Comparison of ENCODE assay signal across 12 cellular contexts in the genomic region with DNA sequence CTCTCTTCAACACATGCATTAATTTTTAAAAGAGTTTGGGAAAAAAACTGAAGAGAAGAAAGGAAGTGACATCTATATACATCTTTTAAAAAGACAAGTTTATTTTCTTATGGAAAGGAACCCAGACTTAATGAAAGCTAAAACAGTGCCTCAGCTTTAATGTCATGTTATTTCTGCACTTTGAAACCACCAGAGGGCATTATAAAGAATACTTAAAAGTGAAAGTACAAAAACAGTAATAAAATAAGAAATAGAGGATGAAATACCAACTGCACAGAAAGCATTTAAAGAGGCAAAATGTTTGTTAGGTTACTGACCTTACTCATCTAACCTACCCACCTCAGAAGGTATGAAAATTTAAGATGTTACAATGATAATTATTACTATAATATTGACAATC.
DNase-seq lines count a peak whose midpoint lies in the region; ATAC-seq, FAIRE-seq and TF ChIP-seq lines count a peak whose summit lies in the region.
"Had no signal": no experiment of that assay in that cellular context is flagged by ENCODE, and none has a peak within 500 bp of the region (broad histone marks: within the 10 kb centered on the region; RNA-seq: fewer than 3 reads in every experiment).

No MANE protein-coding gene starts in this region.

- no peaks in the 10 kb centered on the region for H3K9me2 ChIP-seq in MM.1S (replicated peaks; ENCODE audit: insufficient read depth, low read length)

- no peak overlapping the region for H3K27ac ChIP-seq in liver (ENCODE audit: low read depth in 1 of 2, low read length in 2 of 2)
- H3K27ac ChIP-seq in HepG2 (ENCODE audit: extremely low read length, insufficient read depth, low read length) = no peak overlapping the region
- H3K27ac ChIP-seq in MM.1S (ENCODE audit: low read length) = no peak overlapping the region
- H3K27ac ChIP-seq in GM12878 (ENCODE audit: control insufficient read depth, insufficient read depth) = no peak overlapping the region
- no peak overlapping the region for H3K27ac ChIP-seq in left lung
- H3K27ac ChIP-seq: SK-N-MC had no signal

- RAD21 ChIA-PET in GM12878 (lab: Charles Lee; ENCODE audit: unreplicated experiment) = interaction anchor here (0.6 kb wide), 1 partner anchor 169 kb away, joined by 3 read pairs; no protein-coding TSS in a partner anchor

- CTCF ChIA-PET in HepG2 (lab: Yijun Ruan, JAX; ENCODE audit: low intra/inter-chr PET ratio, low total read pairs) (no interaction called here), GM12878 (lab: Yijun Ruan, JAX) (interaction anchor here (0.7 to 2.0 kb wide), 5 partner anchors 12 to 149 kb away, joined by 3 to 4 read pairs (median 3); no protein-coding TSS in a partner anchor)

- intact Hi-C loops in HepG2 (cut with micrococcal nuclease; ENCODE audit: unreplicated experiment) = no loop called here
- intact Hi-C loops in GM12878 (cut with micrococcal nuclease; ENCODE audit: unreplicated experiment) = no loop called here
- intact Hi-C loops in left lung (cut with DNase I) = no loop called here

- in situ Hi-C loops in HepG2 (cut with HindIII; ENCODE audit: extremely low pct_ligation_motif_present, low pct_unique_long_range_greater_than_20kb) = no loop called here
- in situ Hi-C loops in GM12878 (cut with MboI) = no loop called here

- BruUV-seq in HepG2 (replicated peaks; lab: Mats Ljungman, UMichigan) (no TSS peak), GM12878 (replicated peaks; lab: Mats Ljungman, UMichigan) (no TSS peak)

- ATAC-seq in HepG2 (no peak), GM12878 (0 out of 3 replicates have a peak, but pooled peaks have one; percentile 22), HG03354 (IDR thresholded peaks at IDR 0.05; ENCODE audit: poor library complexity, severe bottlenecking, unreplicated experiment) (no peak), HG03342 (IDR thresholded peaks at IDR 0.05; ENCODE audit: unreplicated experiment) (no peak), left lung (no peak)

- H3K36me3 ChIP-seq in liver (ENCODE audit: control insufficient read depth in 4 of 4, insufficient read depth in 3 of 4, low read depth in 1 of 4, low read length in 3 of 4) (peaks cover 2 to 24% (median 12%) of the 10 kb centered on the region in 4 donors), HepG2 (replicated peaks in 1 of 2; ENCODE audit: control insufficient read depth in 1 of 2, insufficient read depth in 2 of 2, low read length in 2 of 2) (peaks cover 13 to 36% of the 10 kb centered on the region in 2 experiments), MM.1S (replicated peaks; ENCODE audit: insufficient read depth, low read length) (no peaks in the 10 kb centered on the region), GM12878 (ENCODE audit: control insufficient read depth in 2 of 2, insufficient read depth in 2 of 2, low read length in 1 of 2) (peaks cover 5 to 6% of the 10 kb centered on the region in 2 experiments), left lung (peaks cover 0 to 75% of the 10 kb centered on the region in 2 donors)

- FAIRE-seq in HepG2 (lab: Jason Lieb, UNC) = no peak
- peak; percentile 7 for FAIRE-seq in GM12878 (lab: Jason Lieb, UNC)

- H2AFZ ChIP-seq in HepG2 (ENCODE audit: low read length) (no peak overlapping the region), MM.1S (ENCODE audit: low read length) (no peak overlapping the region), GM12878 (ENCODE audit: control insufficient read depth, low read depth, low read length) (no peak overlapping the region)

- H3F3A ChIP-seq in MM.1S (ENCODE audit: insufficient read depth, low read length) = no peaks in the 10 kb centered on the region

- H3K27me3 ChIP-seq in liver (ENCODE audit: control insufficient read depth in 4 of 4, insufficient read depth in 4 of 4, low read length in 3 of 4) (no peaks in the 10 kb centered on the region), HepG2 (ENCODE audit: control insufficient read depth in 1 of 2, insufficient read depth in 2 of 2, low read length in 2 of 2) (no peaks in the 10 kb centered on the region), MM.1S (replicated peaks; ENCODE audit: insufficient read depth, low read length) (no peaks in the 10 kb centered on the region), GM12878 (replicated peaks in 1 of 2; ENCODE audit: control insufficient read depth in 2 of 2, insufficient read depth in 2 of 2, low read length in 1 of 2) (no peaks in the 10 kb centered on the region), left lung (no peaks in the 10 kb centered on the region)

- DNase-seq in HepG2 (ENCODE audit: low spot score) (no peak), MM.1S (peak; percentile 15), GM12878 (ENCODE audit: low read depth, low spot score) (no peak), superior temporal gyrus (ENCODE audit: extremely low spot score) (peak; percentile 6), left lung (no peak)
- DNase-seq: DMS153; effector CD8-positive, alpha-beta T cell; NCI-H2171 had no signal

- H3K4me1 ChIP-seq in liver (ENCODE audit: control insufficient read depth in 4 of 4, insufficient read depth in 4 of 4, low read length in 3 of 4) = no peaks in the 10 kb centered on the region
- H3K4me1 ChIP-seq in HepG2 (ENCODE audit: insufficient read depth, low read length) = no peaks in the 10 kb centered on the region
- no peaks in the 10 kb centered on the region for H3K4me1 ChIP-seq in MM.1S (ENCODE audit: low read length)
- no peaks in the 10 kb centered on the region for H3K4me1 ChIP-seq in GM12878 (ENCODE audit: control insufficient read depth, insufficient read depth, low read length)
- H3K4me1 ChIP-seq in left lung = no peaks in the 10 kb centered on the region

- H3K4me3 ChIP-seq in liver (ENCODE audit: low read depth in 1 of 3, low read length in 3 of 3) (no peak overlapping the region), HepG2 (replicated peaks in 1 of 3; ENCODE audit: insufficient read depth in 1 of 3, low read depth in 2 of 3, low read length in 3 of 3) (no peak overlapping the region), MM.1S (ENCODE audit: low read length) (no peak overlapping the region), GM12878 (no peak overlapping the region), left lung (no peak overlapping the region)
- H3K4me3 ChIP-seq: SK-N-MC had no signal

- no peaks in the 10 kb centered on the region for H3K79me2 ChIP-seq in HepG2 (ENCODE audit: insufficient read depth, low read length)
- H3K79me2 ChIP-seq in MM.1S (ENCODE audit: low read length) = no peaks in the 10 kb centered on the region
- no peaks in the 10 kb centered on the region for H3K79me2 ChIP-seq in GM12878 (ENCODE audit: control insufficient read depth, insufficient read depth, low read length)

- no peak for TF ChIP-seq EP300 in HepG2 (IDR thresholded peaks at IDR 0.05; ENCODE audit: low read depth in 2 of 2, low read length in 2 of 2)
- no peak for TF ChIP-seq EP300 in HepG2 (CRISPR knock-in tag; IDR thresholded peaks at IDR 0.05; ENCODE audit: borderline replicate concordance)
- TF ChIP-seq EP300 in GM12878 (IDR thresholded peaks at IDR 0.05; ENCODE audit: borderline replicate concordance in 1 of 2, control insufficient read depth in 1 of 2, low read depth in 2 of 2, low read length in 2 of 2) = no peak

- TF ChIP-seq CTCF in liver (IDR thresholded peaks at IDR 0.05; ENCODE audit: low read depth, low read length, missing input control) = peak; percentile 13
- no peak for TF ChIP-seq CTCF in HepG2 (CRISPR knock-in tag; IDR thresholded peaks at IDR 0.05)
- peak; percentile 34 for TF ChIP-seq CTCF in MM.1S (IDR thresholded peaks at IDR 0.05; ENCODE audit: low read length)
- TF ChIP-seq CTCF in GM12878 (IDR thresholded peaks at IDR 0.05 in 2 of 3, conservative IDR thresholded peaks at IDR 0.05 in 1 of 3; ENCODE audit: control insufficient read depth in 2 of 3, extremely low read depth in 1 of 3, insufficient read depth in 1 of 3, low read depth in 3 of 3, low read length in 3 of 3) = peak in 1 of 3 experiments; percentile 27; a peak in 3 of 6 replicates
- no peak for TF ChIP-seq CTCF in left lung (IDR thresholded peaks at IDR 0.05)

- H3K4me2 ChIP-seq in HepG2 (ENCODE audit: low read depth, low read length) = no peak overlapping the region
- no peak overlapping the region for H3K4me2 ChIP-seq in MM.1S (ENCODE audit: low read depth, low read length)
- H3K4me2 ChIP-seq in GM12878 (ENCODE audit: control insufficient read depth, insufficient read depth) = no peak overlapping the region

- peak; percentile 13 to 30 for TF ChIP-seq RAD21 in liver (IDR thresholded peaks at IDR 0.05)
- TF ChIP-seq RAD21 in HepG2 (CRISPR knock-in tag; IDR thresholded peaks at IDR 0.05) = no peak
- 0 out of 2 replicates have a peak, but pooled peaks have one; percentile 12 for TF ChIP-seq RAD21 in GM12878 (IDR thresholded peaks at IDR 0.05; ENCODE audit: insufficient read depth, low read depth, low read length)

- POLR2A ChIA-PET in HepG2 (lab: Yijun Ruan, JAX) = no interaction called here
- POLR2A ChIA-PET in GM12878 (lab: Charles Lee) = no interaction called here

- H3K9me3 ChIP-seq in liver (ENCODE audit: control insufficient read depth in 4 of 4, low read length in 3 of 4) (no peaks in the 10 kb centered on the region), HepG2 (ENCODE audit: low read length) (no peaks in the 10 kb centered on the region), MM.1S (replicated peaks; ENCODE audit: insufficient read depth, low read length) (no peaks in the 10 kb centered on the region), GM12878 (replicated peaks; ENCODE audit: control insufficient read depth, insufficient read depth, low read length) (no peaks in the 10 kb centered on the region), left lung (no peaks in the 10 kb centered on the region)

- TF ChIP-seq POLR2A in HepG2 (IDR thresholded peaks at IDR 0.05; ENCODE audit: insufficient read depth in 1 of 2, low read depth in 2 of 2, low read length in 2 of 2) (no peak), GM12878 (IDR thresholded peaks at IDR 0.05; ENCODE audit: low read depth, low read length) (no peak)

- SMC1A ChIA-PET in GM12878 (lab: Charles Lee; ENCODE audit: uncharacterized antibody, unreplicated experiment) = interaction anchor here (1.0 to 1.3 kb wide), 2 partner anchors 164 to 331 kb away, joined by 3 read pairs; no protein-coding TSS in a partner anchor

- no peaks in the 10 kb centered on the region for H4K20me1 ChIP-seq in HepG2 (ENCODE audit: insufficient read depth, low read length)
- no peaks in the 10 kb centered on the region for H4K20me1 ChIP-seq in MM.1S (ENCODE audit: insufficient read depth, low read length)
- H4K20me1 ChIP-seq in GM12878 (ENCODE audit: control insufficient read depth, insufficient read depth) = no peaks in the 10 kb centered on the region

- H3K9ac ChIP-seq in liver (ENCODE audit: low read depth in 1 of 2, low read length in 2 of 2) (no peak overlapping the region), HepG2 (ENCODE audit: insufficient read depth, low read depth, low read length) (no peak overlapping the region), MM.1S (ENCODE audit: low read length) (no peak overlapping the region), GM12878 (ENCODE audit: control insufficient read depth, insufficient read depth, low read length) (no peak overlapping the region)

TF ChIP-seq in liver, 16 proteins besides CTCF, POLR2A, EP300 and RAD21 (continues in another document):
- TF ChIP-seq RXRA (IDR thresholded peaks at IDR 0.05) = no peak

TF ChIP-seq in HepG2, 621 proteins besides CTCF, POLR2A, EP300 and RAD21 (continues in another document):
- TF ChIP-seq HOXA7 (CRISPR knock-in tag; IDR thresholded peaks at IDR 0.05) (no peak), RBFOX2 (IDR thresholded peaks at IDR 0.05; ENCODE audit: low read depth, low read length) (no peak)

Comparison
In these comparisons a context has a peak if more than half of its experiments do, and no peak if none do; other contexts are left out.
1. CTCF ChIP-seq: peak in liver (single experiment) and MM.1S (single experiment); none in HepG2 (single experiment) and left lung (0 of 2).
2. DNase-seq: peak in MM.1S (single experiment) and superior temporal gyrus (single experiment); none in HepG2 (single experiment), GM12878 (single experiment) and left lung (0 of 2).